In the genomic region with DNA sequence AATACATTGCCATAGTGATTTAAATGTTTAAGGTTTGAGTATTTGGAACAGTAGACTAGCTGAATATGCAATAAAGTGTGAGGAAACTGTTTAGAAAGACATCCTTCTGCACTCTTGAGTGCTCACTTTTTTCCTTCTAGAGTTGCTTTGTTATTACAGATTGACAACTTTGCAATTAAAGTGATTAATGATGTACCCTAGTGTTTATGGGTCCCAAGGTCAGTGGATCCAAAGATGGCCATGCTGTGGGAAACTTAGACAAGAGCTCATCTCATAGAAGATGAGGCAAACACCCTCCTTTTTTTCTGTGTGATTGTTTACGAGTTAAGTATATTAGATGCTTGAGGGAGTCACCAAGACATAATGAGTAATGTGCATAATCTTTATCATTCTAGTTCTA, we compare ENCODE assay signal across 16 cellular contexts.
A peak's percentile ranks its signal among the peaks of the same experiment; 100 is the strongest.
DNase-seq lines count a peak whose midpoint lies in the region; ATAC-seq, FAIRE-seq and TF ChIP-seq lines count a peak whose summit lies in the region.
"Had no signal": no experiment of that assay in that cellular context is flagged by ENCODE, and none has a peak within 500 bp of the region (broad histone marks: within the 10 kb centered on the region; RNA-seq: fewer than 3 reads in every experiment).

No MANE protein-coding gene starts in this region.

- TF ChIP-seq EP300 in K562 (IDR thresholded peaks at IDR 0.05; ENCODE audit: low read length) (no peak), sigmoid colon (IDR thresholded peaks at IDR 0.05) (no peak)

- no peaks in the 10 kb centered on the region for H3K9me3 Mint-ChIP-seq in nephron

- peak overlapping the region; percentile 49 for H3K27ac ChIP-seq in A673 (ENCODE audit: low read depth, low read length, poor library complexity, severe bottlenecking)
- no peak overlapping the region for H3K27ac ChIP-seq in HEK293 (ENCODE audit: extremely low read depth, low read depth, low read length)
- H3K27ac ChIP-seq in K562 (ENCODE audit: extremely low read depth, low read depth, low read length), result no peak overlapping the region
- H3K27ac ChIP-seq in breast epithelium, result no peak overlapping the region
- H3K27ac ChIP-seq in sigmoid colon, result no peak overlapping the region
- H3K27ac ChIP-seq: A549 had no signal

- FAIRE-seq in K562 (lab: Jason Lieb, UNC), result no peak
- FAIRE-seq: A549 had no signal

- 47% methylated on average over 1 of the region's 1 CpG for WGBS in K562 (ENCODE audit: insufficient coverage, low coverage, missing lambda C conversion rate)
- WGBS in sigmoid colon, 2 donors, result 71 to 87% methylated on average over 1 of the region's 1 CpG

- H3K4me1 Mint-ChIP-seq in nephron, result peaks cover 6% of the 10 kb centered on the region

- H3K9me1 ChIP-seq in K562 (ENCODE audit: control insufficient read depth, insufficient read depth, low read length), result no peaks in the 10 kb centered on the region

- no peak overlapping the region for H2AFZ ChIP-seq in K562 (ENCODE audit: low read depth, low read length)

- CTCF ChIA-PET in A673 (lab: Charles Lee) (no interaction called here), HEK293 (lab: Yijun Ruan, JAX) (interaction anchor here (0.7 to 0.8 kb wide), 2 partner anchors 16 to 118 kb away, joined by 3 read pairs; no protein-coding TSS in a partner anchor), K562 (lab: Yijun Ruan, JAX; ENCODE audit: low intra/inter-chr PET ratio) (no interaction called here)

- H3K9me3 ChIP-seq in A673 (ENCODE audit: low read depth, low read length, poor library complexity, severe bottlenecking), result no peaks in the 10 kb centered on the region
- H3K9me3 ChIP-seq in HEK293 (ENCODE audit: control insufficient read depth, insufficient read depth, low read depth, low read length), result no peaks in the 10 kb centered on the region
- H3K9me3 ChIP-seq in K562 (replicated peaks; ENCODE audit: control insufficient read depth, insufficient read depth, low read depth, low read length), result no peaks in the 10 kb centered on the region; the same call in 1 of the 2 replicates
- no peaks in the 10 kb centered on the region for H3K9me3 ChIP-seq in breast epithelium
- no peaks in the 10 kb centered on the region for H3K9me3 ChIP-seq in sigmoid colon
- H3K9me3 ChIP-seq: A549 had no signal

- H3K27me3 ChIP-seq in A673 (replicated peaks; ENCODE audit: insufficient read depth, low read depth, low read length, poor library complexity) (no peaks in the 10 kb centered on the region), K562 (ENCODE audit: control insufficient read depth in 2 of 2, insufficient read depth in 2 of 2, low read length in 2 of 2) (no peaks in the 10 kb centered on the region), breast epithelium (no peaks in the 10 kb centered on the region), sigmoid colon (no peaks in the 10 kb centered on the region)

- H3K36me3 ChIP-seq in A673 (ENCODE audit: insufficient read depth, low read length, poor library complexity, severe bottlenecking) (peaks cover 4% of the 10 kb centered on the region), HEK293 (ENCODE audit: control insufficient read depth in 2 of 2, insufficient read depth in 1 of 2, low read length in 2 of 2) (no peaks in the 10 kb centered on the region), K562 (ENCODE audit: control insufficient read depth, insufficient read depth, low read length) (peaks cover 6% of the 10 kb centered on the region; the same call in 2 of the 3 replicates), breast epithelium (no peaks in the 10 kb centered on the region), sigmoid colon (peaks cover 0 to 6% (median 0%) of the 10 kb centered on the region in 4 donors)

- H3K4me3 ChIP-seq in A673 (ENCODE audit: low read depth, low read length, poor library complexity, severe bottlenecking) (no peak overlapping the region), HEK293 (ENCODE audit: low read depth, low read length) (no peak overlapping the region), K562 (no peak overlapping the region), breast epithelium (no peak overlapping the region), sigmoid colon (no peak overlapping the region)
- H3K4me3 ChIP-seq: A549 had no signal

- H3K27me3 Mint-ChIP-seq in nephron (ENCODE audit: low read depth), result no peaks in the 10 kb centered on the region

- no peaks in the 10 kb centered on the region for H4K20me1 ChIP-seq in K562 (replicated peaks; ENCODE audit: control insufficient read depth, insufficient read depth, low read length)

- no peak for TF ChIP-seq RAD21 in K562 (CRISPR knock-in tag; conservative IDR thresholded peaks at IDR 0.05 in 1 of 2, IDR thresholded peaks at IDR 0.05 in 1 of 2)

- DNase-seq in A673 (ENCODE audit: low spot score) (no peak), K562 (ENCODE audit: extremely low read depth in 1 of 4, low spot score in 3 of 4) (no peak), breast epithelium (ENCODE audit: low spot score in 2 of 2) (no peak), sigmoid colon (no peak), GM03348 (ENCODE audit: low spot score) (no peak)
- DNase-seq: DMS79, GDM1, Karpas-422, NCI-H1930, NCI-H226, NCI-H526 treated with DMSO at 0.1 percent for 48 hours, PC-3 had no signal

- TF ChIP-seq POLR2A in K562 (conservative IDR thresholded peaks at IDR 0.05) (no peak), breast epithelium (IDR thresholded peaks at IDR 0.05) (no peak), sigmoid colon (IDR thresholded peaks at IDR 0.05) (no peak)

- no peak overlapping the region for H3K4me2 ChIP-seq in K562 (ENCODE audit: insufficient read depth, low read length)
- H3K4me2 ChIP-seq: A549 had no signal

- H3K79me2 ChIP-seq in K562 (ENCODE audit: control insufficient read depth, insufficient read depth, low read length), result peaks cover 14% of the 10 kb centered on the region; the same call in 2 of the 3 replicates

- no peak overlapping the region for H3K9ac ChIP-seq in K562 (ENCODE audit: insufficient read depth in 1 of 2, low read depth in 2 of 2, low read length in 2 of 2)

- peaks cover 1% of the 10 kb centered on the region for H3K36me3 Mint-ChIP-seq in nephron (ENCODE audit: low read depth)

- peak overlapping the region in 2 of 3 experiments; percentile 61 to 89 for H3K27ac Mint-ChIP-seq in nephron

- no peak for ATAC-seq in K562
- ATAC-seq in HG03196 (IDR thresholded peaks at IDR 0.05; ENCODE audit: unreplicated experiment), result no peak
- ATAC-seq: PC-3 had no signal

- intact Hi-C loops in A673 (cut with micrococcal nuclease; ENCODE audit: unreplicated experiment) (no loop called here), K562 (cut with micrococcal nuclease) (no loop called here), breast epithelium (cut with DNase I; ENCODE audit: low total_unique reads) (no loop called here), sigmoid colon (cut with DNase I) (no loop called here)

- TF ChIP-seq CTCF in A673 (conservative IDR thresholded peaks at IDR 0.05; ENCODE audit: low read depth, low read length) (no peak), HEK293 (tag by site-specific recombination; IDR thresholded peaks at IDR 0.05) (no peak), K562 (IDR thresholded peaks at IDR 0.05 in 2 of 3, conservative IDR thresholded peaks at IDR 0.05 in 1 of 3; ENCODE audit: insufficient read depth in 2 of 3, low read depth in 1 of 3, low read length in 3 of 3) (no peak), nephron (IDR thresholded peaks at IDR 0.05; ENCODE audit: unreplicated experiment in 3 of 3) (no peak), breast epithelium (IDR thresholded peaks at IDR 0.05) (no peak), sigmoid colon (IDR thresholded peaks at IDR 0.05) (no peak)

- in situ Hi-C loops in K562 (cut with MboI), result no loop called here

- no peak overlapping the region for H3K4me3 Mint-ChIP-seq in nephron

- BruUV-seq in A673 (replicated peaks; lab: Mats Ljungman, UMichigan) (no TSS peak), K562 (replicated peaks; lab: Mats Ljungman, UMichigan) (no TSS peak)

- POLR2A ChIA-PET in A673 (lab: Charles Lee; ENCODE audit: low non-redundant PET) (interaction anchor here (0.6 kb wide), 1 partner anchor 51 kb away, joined by 4 read pairs; no protein-coding TSS in a partner anchor), HEK293 (lab: Yijun Ruan, JAX) (no interaction called here), K562 (lab: Yijun Ruan, JAX) (no interaction called here)

- H3K4me1 ChIP-seq in A673 (ENCODE audit: insufficient read depth, low read length, poor library complexity, severe bottlenecking), result peaks cover 26% of the 10 kb centered on the region
- H3K4me1 ChIP-seq in HEK293 (ENCODE audit: control insufficient read depth, insufficient read depth, low read length), result peaks cover 8% of the 10 kb centered on the region; the same call in 1 of the 2 replicates
- H3K4me1 ChIP-seq in K562 (replicated peaks in 1 of 2; ENCODE audit: control insufficient read depth in 2 of 2, insufficient read depth in 2 of 2, low read length in 2 of 2), result no peaks in the 10 kb centered on the region
- no peaks in the 10 kb centered on the region for H3K4me1 ChIP-seq in breast epithelium
- H3K4me1 ChIP-seq in sigmoid colon, result peaks cover 0 to 55% (median 32%) of the 10 kb centered on the region in 4 donors

TF ChIP-seq in HEK293, 187 proteins besides CTCF, POLR2A, EP300 and RAD21 (continues in another document):
- no peak for TF ChIP-seq ZNF623 (tag by site-specific recombination; IDR thresholded peaks at IDR 0.05)

TF ChIP-seq in K562, 482 proteins besides CTCF, POLR2A, EP300 and RAD21:
- TF ChIP-seq, protein P1, sequence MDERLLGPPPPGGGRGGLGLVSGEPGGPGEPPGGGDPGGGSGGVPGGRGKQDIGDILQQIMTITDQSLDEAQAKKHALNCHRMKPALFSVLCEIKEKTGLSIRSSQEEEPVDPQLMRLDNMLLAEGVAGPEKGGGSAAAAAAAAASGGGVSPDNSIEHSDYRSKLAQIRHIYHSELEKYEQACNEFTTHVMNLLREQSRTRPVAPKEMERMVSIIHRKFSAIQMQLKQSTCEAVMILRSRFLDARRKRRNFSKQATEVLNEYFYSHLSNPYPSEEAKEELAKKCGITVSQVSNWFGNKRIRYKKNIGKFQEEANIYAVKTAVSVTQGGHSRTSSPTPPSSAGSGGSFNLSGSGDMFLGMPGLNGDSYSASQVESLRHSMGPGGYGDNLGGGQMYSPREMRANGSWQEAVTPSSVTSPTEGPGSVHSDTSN (CRISPR knock-in tag; IDR thresholded peaks at IDR 0.05; ENCODE audit: low read depth), result no peak
- TF ChIP-seq, protein P1 (tag; conservative IDR thresholded peaks at IDR 0.05; ENCODE audit: low read depth), result peak; percentile 24; the same call in 1 of the 2 replicates
- no peak for TF ChIP-seq MYNN (IDR thresholded peaks at IDR 0.05)
- no peak for TF ChIP-seq MYNN (CRISPR knock-in tag; IDR thresholded peaks at IDR 0.05)
